In the genomic region with DNA sequence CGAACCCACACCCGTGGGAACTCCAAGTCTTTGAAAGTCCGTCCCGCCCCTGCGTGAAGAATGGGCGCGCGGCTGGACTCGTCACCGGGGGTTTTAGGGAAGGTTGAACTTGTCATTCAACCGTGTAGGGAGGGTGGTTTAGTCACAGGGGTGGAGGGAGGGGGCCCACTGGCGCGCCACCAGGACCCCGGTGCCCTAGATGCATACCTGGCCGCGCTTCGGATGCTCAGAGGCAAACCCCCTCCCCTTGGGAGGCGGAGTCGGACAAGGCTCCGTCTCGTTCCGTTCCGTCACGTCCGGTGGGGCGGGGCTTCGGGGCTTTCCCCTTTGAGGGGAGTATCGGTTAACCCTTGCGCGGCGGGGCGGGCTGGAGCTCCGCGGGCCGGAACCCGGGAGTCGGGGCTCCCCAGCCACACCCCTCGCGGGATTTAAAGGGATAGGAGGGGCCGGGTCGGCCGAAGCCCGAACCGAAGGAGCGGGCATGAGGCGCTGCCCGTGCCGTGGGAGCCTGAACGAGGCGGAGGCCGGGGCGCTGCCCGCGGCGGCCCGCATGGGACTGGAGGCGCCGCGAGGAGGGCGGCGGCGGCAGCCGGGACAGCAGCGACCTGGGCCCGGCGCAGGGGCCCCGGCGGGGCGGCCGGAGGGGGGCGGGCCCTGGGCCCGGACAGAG, we compare ENCODE assay signal across 8 cellular contexts. TPM values are rescaled to one million over a fixed set of nuclear protein-coding genes. Genes with fewer than 3 reads are reported as not detected.
DNase-seq lines count a peak whose midpoint lies in the region; ATAC-seq, FAIRE-seq and TF ChIP-seq lines count a peak whose summit lies in the region.

A gene (minus strand): TSS at position 232 of the 670 bp plus-strand sequence. CDS start 2,254 bp downstream, outside the sequence.
A gene (plus strand): TSS at position 458 of the 670 bp plus-strand sequence. CDS start 24 bp downstream, at position 482.

- H2AFZ ChIP-seq in OCI-LY1 (ENCODE audit: low read length) (0 out of 2 replicates have a peak within 1 kb of the TSS, but pooled peaks have one; percentile 20), endothelial cell of umbilical vein (ENCODE audit: low read depth, low read length) (peak within 1 kb of the TSS; percentile 69)

- H3K27me3 ChIP-seq in OCI-LY1 (ENCODE audit: insufficient read depth, low read length) (no peaks in the 10 kb centered on the region), endothelial cell of umbilical vein (ENCODE audit: control insufficient read depth in 2 of 2, insufficient read depth in 2 of 2, low read length in 2 of 2) (no peaks in the 10 kb centered on the region)

- no peaks in the 10 kb centered on the region for H3K9me2 ChIP-seq in OCI-LY1 (ENCODE audit: low read depth, low read length)

- intact Hi-C loops in endothelial cell of umbilical vein (cut with micrococcal nuclease), result loop anchor here (1.0 to 2.0 kb wide), 3 partner anchors 34 to 82 kb away; a partner anchor contains a TSS

- peaks cover 48% of the 10 kb centered on the region for H3K4me1 ChIP-seq in OCI-LY1 (ENCODE audit: insufficient read depth, low read length, severe bottlenecking)
- peaks cover 52% of the 10 kb centered on the region for H3K4me1 ChIP-seq in endothelial cell of umbilical vein (ENCODE audit: control insufficient read depth, extremely low read depth, insufficient read depth, low read length)

- H3K79me2 ChIP-seq in OCI-LY1 (ENCODE audit: insufficient read depth, low read length), result peaks cover 2% of the 10 kb centered on the region; the same call in 1 of the 2 replicates
- peaks cover 39% of the 10 kb centered on the region for H3K79me2 ChIP-seq in endothelial cell of umbilical vein (ENCODE audit: control insufficient read depth, insufficient read depth, low read length)

- FAIRE-seq in endothelial cell of umbilical vein (lab: Jason Lieb, UNC), result no peak

- dilution Hi-C loops in endothelial cell of umbilical vein (cut with MboI; ENCODE audit: extremely low pct_ligation_motif_present, low sequenced_read_pairs), result no loop called here

- POLR2A ChIA-PET in endothelial cell of umbilical vein (lab: Charles Lee), result interaction anchor here (1.4 to 2.2 kb wide), 2 partner anchors 34 to 61 kb away, joined by 5 to 9 read pairs; a partner anchor contains a TSS

- H3K27ac ChIP-seq in OCI-LY1 (ENCODE audit: low read depth, low read length, poor library complexity, severe bottlenecking), result peak within 1 kb of the TSS; percentile 89
- H3K27ac ChIP-seq in endothelial cell of umbilical vein (ENCODE audit: insufficient read depth, low read depth, low read length), result peak within 1 kb of the TSS; percentile 94

- H3K9ac ChIP-seq in OCI-LY1 (ENCODE audit: low read length), result peak within 1 kb of the TSS; percentile 92
- H3K9ac ChIP-seq in endothelial cell of umbilical vein (replicated peaks; ENCODE audit: extremely low read depth, insufficient read depth, low read length), result peak within 1 kb of the TSS; percentile 81

- peak; percentile 62 for TF ChIP-seq POLR2A in endothelial cell of umbilical vein (IDR thresholded peaks at IDR 0.05; ENCODE audit: low read depth, low read length)

- peak; percentile 51 for ATAC-seq in GM21526 (IDR thresholded peaks at IDR 0.05; ENCODE audit: low FRiP score, unreplicated experiment)

- no TSS peak for BruUV-seq in endothelial cell of umbilical vein (replicated peaks; lab: Mats Ljungman, UMichigan)

- peak; percentile 99 for DNase-seq in DMS 273 (lab: John Stamatoyannopoulos, UW; ENCODE audit: unreplicated experiment)
- peak; percentile 94 for DNase-seq in HuH-7 (ENCODE audit: low spot score)
- peak; percentile 100 for DNase-seq in activated T-cell treated with anti-CD3 and anti-CD28 coated beads for 1 hour (ENCODE audit: low read depth)
- peak; percentile 97 for DNase-seq in endothelial cell of umbilical vein (ENCODE audit: low read depth, low spot score)
- DNase-seq in midbrain (lab: John Stamatoyannopoulos, UW), result peak; percentile 99
- peak; percentile 99 to 100 for DNase-seq in stimulated activated CD8-positive, alpha-beta memory T cell treated with anti-CD3 and anti-CD28 coated beads, Interleukin-15, amount 100 ng/mL, for 48 hours (ENCODE audit: low read depth in 2 of 2)

- H3K9me3 ChIP-seq in OCI-LY1 (ENCODE audit: low read length) (no peaks in the 10 kb centered on the region), endothelial cell of umbilical vein (replicated peaks; ENCODE audit: control insufficient read depth, insufficient read depth, low read length) (no peaks in the 10 kb centered on the region)

- no peak for TF ChIP-seq CTCF in OCI-LY1 (IDR thresholded peaks at IDR 0.05; ENCODE audit: low read length)
- TF ChIP-seq CTCF in endothelial cell of umbilical vein (IDR thresholded peaks at IDR 0.05; ENCODE audit: extremely low read depth in 1 of 2, insufficient read depth in 1 of 2, low read depth in 1 of 2, low read length in 2 of 2), result no peak

- peak within 1 kb of the TSS; percentile 95 for H3K4me3 ChIP-seq in OCI-LY1 (ENCODE audit: low read depth, low read length, poor library complexity, severe bottlenecking)
- H3K4me3 ChIP-seq in endothelial cell of umbilical vein (replicated peaks in 1 of 3; ENCODE audit: insufficient read depth in 1 of 3, low read depth in 1 of 3, low read length in 3 of 3), result peak within 1 kb of the TSS; percentile 39 to 78 (median 53)

- no peaks in the 10 kb centered on the region for H3F3A ChIP-seq in OCI-LY1 (ENCODE audit: insufficient read depth, low read length)

- H4K20me1 ChIP-seq in OCI-LY1 (ENCODE audit: insufficient read depth, low read length) (no peaks in the 10 kb centered on the region), endothelial cell of umbilical vein (replicated peaks; ENCODE audit: control insufficient read depth, extremely low read depth, insufficient read depth, low read length) (no peaks in the 10 kb centered on the region)

- CTCF ChIA-PET in endothelial cell of umbilical vein (lab: Charles Lee), result interaction anchor here (0.7 to 2.2 kb wide), 8 partner anchors 15 to 428 kb away, joined by 3 to 13 read pairs (median 5); a partner anchor contains a TSS

- peak within 1 kb of the TSS; percentile 88 for H3K4me2 ChIP-seq in OCI-LY1 (ENCODE audit: low read length)
- peak within 1 kb of the TSS; percentile 82 for H3K4me2 ChIP-seq in endothelial cell of umbilical vein (ENCODE audit: insufficient read depth, low read length)

- H3K9me1 ChIP-seq in endothelial cell of umbilical vein (replicated peaks; ENCODE audit: control insufficient read depth, extremely low read depth, insufficient read depth, low read length), result no peaks in the 10 kb centered on the region

- H3K36me3 ChIP-seq in OCI-LY1 (ENCODE audit: insufficient read depth, low read length), result peaks cover 5% of the 10 kb centered on the region; the same call in 1 of the 2 replicates
- no peaks in the 10 kb centered on the region for H3K36me3 ChIP-seq in endothelial cell of umbilical vein (ENCODE audit: control insufficient read depth in 2 of 2, extremely low read depth in 1 of 2, insufficient read depth in 2 of 2, low read length in 2 of 2)

TF ChIP-seq in endothelial cell of umbilical vein, 7 proteins besides CTCF, POLR2A, EP300 and RAD21:
- no peak for TF ChIP-seq FOS (IDR thresholded peaks at IDR 0.05; ENCODE audit: borderline replicate concordance, insufficient read depth, low read length)
- TF ChIP-seq POLR2AphosphoS5 (IDR thresholded peaks at IDR 0.05; ENCODE audit: insufficient read depth, low read depth, low read length), result peak; percentile 67

RNA-seq across cellular contexts. Expression of the first gene that starts in this region (rescaled TPM):
- total RNA-seq in endothelial cell of umbilical vein, result 15.3 and 19.2 TPM in 2 replicates
- polyA plus RNA-seq in endothelial cell of umbilical vein, result 16.2 and 21.5 TPM in 2 replicates
- 12.7 and 14.2 TPM in 2 replicates for polyA plus RNA-seq in endothelial cell of umbilical vein (2011; cell fraction: cytosol; rRNA removed)
- 47.8 and 53.7 TPM in 2 replicates for polyA plus RNA-seq in endothelial cell of umbilical vein (2011; cell fraction: nucleus; rRNA removed)
- 14.6 and 15.6 TPM in 2 replicates for polyA plus RNA-seq in endothelial cell of umbilical vein (2012)
- 12.1 and 18.1 TPM in 2 replicates for polyA minus RNA-seq in endothelial cell of umbilical vein
- 18.1 TPM for polyA minus RNA-seq in endothelial cell of umbilical vein (2011; cell fraction: cytosol; rRNA and poly(A)+ RNA removed)
- 12.8 and 16.3 TPM in 2 replicates for polyA minus RNA-seq in endothelial cell of umbilical vein (2011; cell fraction: nucleus; rRNA and poly(A)+ RNA removed)

RNA-seq across cellular contexts. Expression of the second gene that starts in this region (rescaled TPM):
- total RNA-seq in endothelial cell of umbilical vein, result 16.1 and 16.9 TPM in 2 replicates
- polyA plus RNA-seq in endothelial cell of umbilical vein, result 7.2 and 7.3 TPM in 2 replicates
- 6.9 and 8.3 TPM in 2 replicates for polyA plus RNA-seq in endothelial cell of umbilical vein (2011; cell fraction: cytosol; rRNA removed)
- 7.0 and 7.6 TPM in 2 replicates for polyA plus RNA-seq in endothelial cell of umbilical vein (2011; cell fraction: nucleus; rRNA removed)
- 12.2 and 17.4 TPM in 2 replicates for polyA plus RNA-seq in endothelial cell of umbilical vein (2012)
- 8.0 and 9.6 TPM in 2 replicates for polyA minus RNA-seq in endothelial cell of umbilical vein
- 1.7 TPM for polyA minus RNA-seq in endothelial cell of umbilical vein (2011; cell fraction: cytosol; rRNA and poly(A)+ RNA removed)
- polyA minus RNA-seq in endothelial cell of umbilical vein (2011; cell fraction: nucleus; rRNA and poly(A)+ RNA removed), result 6.4 and 7.0 TPM in 2 replicates

Comparison
In these comparisons a context has a peak if more than half of its experiments do, and no peak if none do; other contexts are left out.
1. Peak in every context shown above with its lines: DNase-seq, ATAC-seq, H3K4me3 ChIP-seq and H3K27ac ChIP-seq.